23 cellular contexts compared by ENCODE assay signal in the genomic region with DNA sequence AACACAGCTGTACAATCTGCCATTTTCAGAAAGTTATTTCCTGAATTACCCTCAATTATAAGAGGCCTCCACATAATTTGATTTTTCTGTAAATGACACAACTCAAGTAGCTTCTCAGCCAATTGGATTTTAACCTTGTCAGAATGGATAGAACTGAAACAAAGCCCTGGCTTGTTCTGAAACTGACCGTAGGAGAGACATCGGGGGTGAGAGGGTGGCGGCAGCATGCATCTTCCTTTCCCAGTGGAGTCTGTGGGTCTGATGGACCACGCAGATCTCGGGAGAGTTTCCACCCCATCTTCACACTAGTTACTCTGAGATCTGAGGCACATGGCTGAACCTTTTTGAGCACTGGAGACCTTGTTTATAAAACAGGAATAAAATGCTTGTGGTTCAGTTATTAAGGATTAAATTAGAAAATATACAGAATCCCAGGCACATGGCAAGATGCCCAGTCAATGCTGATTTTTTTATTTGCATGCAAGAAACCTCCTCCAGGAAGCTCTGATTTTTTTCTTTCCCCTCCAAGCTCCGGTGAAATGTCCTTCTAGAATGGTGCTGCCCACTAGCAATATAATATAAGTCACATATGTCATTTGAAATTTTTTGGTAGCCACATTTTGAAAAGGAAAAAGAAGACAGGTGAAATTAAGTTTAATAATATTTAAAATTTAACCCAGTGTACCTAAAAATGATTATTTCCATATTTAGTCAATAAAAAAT.
"Had no signal": no experiment of that assay in that cellular context is flagged by ENCODE, and none has a peak within 500 bp of the region (broad histone marks: within the 10 kb centered on the region; RNA-seq: fewer than 3 reads in every experiment).

No MANE protein-coding gene starts in this region.

- H3K9me3 ChIP-seq: breast epithelium, esophagus muscularis mucosa, left ventricle myocardium inferior, thoracic aorta, uterus had no signal

- H3K27ac ChIP-seq: breast epithelium, esophagus muscularis mucosa, foreskin keratinocyte, left ventricle myocardium inferior, neural progenitor cell, thoracic aorta, uterus had no signal

- H3K9me3 Mint-ChIP-seq: activated CD8-positive, alpha-beta T cell treated with anti-CD3 and anti-CD28 coated beads for 36 hours; activated T-cell treated with anti-CD3 and anti-CD28 coated beads, Interleukin-2, amount 50 U/mL, for 72 hours; endodermal cell; natural killer cell; neural progenitor cell had no signal

- H3K27me3 Mint-ChIP-seq: activated B cell treated with CpG ODN at 0.5 μM for 24 hours; activated CD8-positive, alpha-beta T cell treated with anti-CD3 and anti-CD28 coated beads for 36 hours had no signal

- H3K4me3 ChIP-seq: breast epithelium, esophagus muscularis mucosa, left ventricle myocardium inferior, lung, neural progenitor cell, thoracic aorta, uterus had no signal

- H3K27me3 ChIP-seq: breast epithelium, esophagus muscularis mucosa, foreskin keratinocyte, neural progenitor cell, uterus had no signal

- DNase-seq: activated B cell treated with CpG ODN at 0.5 μM for 24 hours; activated CD4-positive, alpha-beta T cell treated with anti-CD3 and anti-CD28 coated beads, Interleukin-2, amount 50 U/mL, for 1 hour; activated CD8-positive, alpha-beta T cell treated with anti-CD3 and anti-CD28 coated beads for 36 hours; activated naive CD4-positive, alpha-beta T cell; activated T-cell treated with anti-CD3 and anti-CD28 coated beads, Interleukin-2, amount 50 U/mL, for 72 hours; central memory CD4-positive, alpha-beta T cell; endodermal cell; foreskin keratinocyte; left ventricle myocardium inferior; mesendoderm; natural killer cell; right cardiac atrium; stimulated activated CD4-positive, alpha-beta T cell treated with anti-CD3 and anti-CD28 coated beads, Interleukin-15, amount 100 ng/mL, for 24 hours; stimulated activated CD4-positive, alpha-beta T cell treated with anti-CD3 and anti-CD28 coated beads, Interleukin-2, amount 100 ng/mL, for 24 hours; stimulated activated naive CD8-positive, alpha-beta T cell treated with anti-CD3 and anti-CD28 coated beads, Interleukin-15, Interleukin-2, amounts not matched to agents 100 U/mL and 50 U/mL, for 24 hours; trophoblast cell; uterus had no signal

- H3K4me3 Mint-ChIP-seq: activated B cell treated with CpG ODN at 0.5 μM for 24 hours; activated CD8-positive, alpha-beta T cell treated with anti-CD3 and anti-CD28 coated beads for 36 hours; activated T-cell treated with anti-CD3 and anti-CD28 coated beads, Interleukin-2, amount 50 U/mL, for 72 hours; endodermal cell; natural killer cell; neural progenitor cell had no signal

- H3K9ac ChIP-seq: neural progenitor cell had no signal

- H3K36me3 Mint-ChIP-seq: natural killer cell had no signal

- H3K4me2 ChIP-seq: neural progenitor cell had no signal

- ATAC-seq: activated CD8-positive, alpha-beta T cell treated with anti-CD3 and anti-CD28 coated beads for 36 hours; activated naive CD4-positive, alpha-beta T cell treated with anti-CD3 and anti-CD28 coated beads, Interleukin-2, amount 50 U/mL, for 72 hours; activated T-cell treated with anti-CD3 and anti-CD28 coated beads, Interleukin-2, amount 50 U/mL, for 72 hours; foreskin keratinocyte; natural killer cell; right cardiac atrium; stimulated activated naive CD8-positive, alpha-beta T cell treated with anti-CD3 and anti-CD28 coated beads, Interleukin-15, Interleukin-2, amounts not matched to agents 100 U/mL and 50 U/mL, for 24 hours had no signal

- H3K4me1 ChIP-seq: breast epithelium, foreskin keratinocyte, neural progenitor cell, uterus had no signal

- H3K36me3 ChIP-seq: breast epithelium, esophagus muscularis mucosa, left ventricle myocardium inferior, neural progenitor cell, thoracic aorta, uterus had no signal

- H3K27ac Mint-ChIP-seq: activated B cell treated with CpG ODN at 0.5 μM for 24 hours; activated CD8-positive, alpha-beta T cell treated with anti-CD3 and anti-CD28 coated beads for 36 hours; activated naive CD4-positive, alpha-beta T cell treated with anti-CD3 and anti-CD28 coated beads, Interleukin-2, amount 50 U/mL, for 72 hours; activated T-cell treated with anti-CD3 and anti-CD28 coated beads, Interleukin-2, amount 50 U/mL, for 72 hours; endodermal cell; neural progenitor cell had no signal
